Comparison of ENCODE assay signal across 14 cellular contexts in the genomic region with DNA sequence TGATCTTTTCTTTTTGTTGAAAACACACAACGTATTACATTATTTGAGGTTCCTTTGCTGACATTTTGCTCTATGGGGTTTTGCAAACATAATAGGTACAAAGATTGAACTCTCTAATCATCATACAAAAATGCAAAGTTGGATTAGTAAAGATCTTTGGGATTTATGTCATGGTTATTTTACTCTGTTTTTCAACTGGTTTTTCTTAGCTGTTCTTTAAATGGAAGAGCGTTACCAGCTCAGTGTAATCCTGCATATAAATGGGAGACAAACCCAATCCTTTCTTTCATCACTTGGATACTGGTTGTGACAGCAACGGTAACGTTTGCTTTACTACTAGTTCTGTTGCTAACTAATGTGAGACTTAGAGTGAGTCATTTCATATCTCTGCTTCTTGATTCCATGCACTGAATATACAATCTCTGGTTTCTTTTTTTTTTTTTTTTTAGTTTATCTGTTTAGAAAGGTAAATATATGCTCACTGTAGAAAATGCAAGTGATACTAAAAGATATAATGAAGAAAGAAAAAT.
"Had no signal": no experiment of that assay in that cellular context is flagged by ENCODE, and none has a peak within 500 bp of the region (broad histone marks: within the 10 kb centered on the region; RNA-seq: fewer than 3 reads in every experiment).

No MANE protein-coding gene starts in this region.

- H3K27ac ChIP-seq: ascending aorta, gastrocnemius medialis, left lung, neutrophil, thyroid gland had no signal

- H3K27me3 ChIP-seq: ascending aorta, gastrocnemius medialis, left lung, neutrophil, thyroid gland had no signal

- H3K9me3 ChIP-seq: ascending aorta, gastrocnemius medialis, left lung, neutrophil, thyroid gland had no signal

- H3K4me1 ChIP-seq: ascending aorta, gastrocnemius medialis, left lung, thyroid gland had no signal

- H3K4me3 ChIP-seq: ascending aorta, gastrocnemius medialis, left lung, thyroid gland had no signal

- DNase-seq: activated CD4-positive, CD25-positive, alpha-beta regulatory T cell treated with anti-CD3 and anti-CD28 coated beads, Interleukin-2, amount 50 U/mL, for 72 hours; activated naive CD4-positive, alpha-beta T cell treated with anti-CD3 and anti-CD28 coated beads for 36 hours; activated naive CD8-positive, alpha-beta T cell treated with anti-CD3 and anti-CD28 coated beads, Interleukin-2, amount 50 U/mL, for 24 hours; gastrocnemius medialis; kidney; left lung; naive thymus-derived CD8-positive, alpha-beta T cell; stimulated activated CD4-positive, alpha-beta T cell treated with anti-CD3 and anti-CD28 coated beads, Interleukin-15, amount 100 ng/mL, for 24 hours; stimulated activated CD4-positive, alpha-beta T cell treated with anti-CD3 and anti-CD28 coated beads, Interleukin-4, amount 100 ng/mL, for 1 hour; stimulated activated naive B cell treated with anti-CD40 and anti-IgM and Interleukin-4, amounts not matched to agents 10 μg/mL and 1 μg/mL and 100 μg/mL, for 72 hours; thyroid gland had no signal

- H3K36me3 ChIP-seq: ascending aorta, gastrocnemius medialis, left lung, neutrophil, thyroid gland had no signal

- ATAC-seq: activated naive CD8-positive, alpha-beta T cell treated with anti-CD3 and anti-CD28 coated beads, Interleukin-2, amount 50 U/mL, for 24 hours; esophagus mucosa; gastrocnemius medialis; left lung; naive thymus-derived CD8-positive, alpha-beta T cell; stimulated activated naive B cell treated with anti-CD40 and anti-IgM and Interleukin-4, amounts not matched to agents 10 μg/mL and 1 μg/mL and 100 μg/mL, for 72 hours had no signal
